In genomic region chr18:58887613-58887963, GRCh38 we compare ENCODE assay signal across 8 cellular contexts. TPM values are rescaled to one million over a fixed set of nuclear protein-coding genes. Genes with fewer than 3 reads are reported as not detected.
A peak's percentile ranks its signal among the peaks of the same experiment; 100 is the strongest.
DNase-seq lines count a peak whose midpoint lies in the region; ATAC-seq, FAIRE-seq and TF ChIP-seq lines count a peak whose summit lies in the region.

No MANE protein-coding gene starts in this region.

- TF ChIP-seq POLR2A in stomach (IDR thresholded peaks at IDR 0.05): no peak

- no peak overlapping the region for H3K4me3 Mint-ChIP-seq in activated naive CD4-positive, alpha-beta T cell treated with anti-CD3 and anti-CD28 coated beads for 36 hours

- H3K4me3 ChIP-seq in adipocyte (ENCODE audit: low read length) (peak overlapping the region; percentile 58), iPS-18a (ENCODE audit: low read length) (no peak overlapping the region), stomach (no peak overlapping the region)

- H3K36me3 ChIP-seq in adipocyte (ENCODE audit: control insufficient read depth, insufficient read depth, low read length, severe bottlenecking): peaks cover 4% of the 10 kb centered on the region
- H3K36me3 ChIP-seq in iPS-18a (ENCODE audit: control insufficient read depth, low read depth, low read length): peaks cover 64% of the 10 kb centered on the region
- peaks cover 0 to 9% (median 0%) of the 10 kb centered on the region in 4 donors for H3K36me3 ChIP-seq in stomach

- intact Hi-C loops in activated naive CD4-positive, alpha-beta T cell treated with anti-CD3 and anti-CD28 coated beads for 36 hours (cut with micrococcal nuclease): no loop called here
- intact Hi-C loops in stomach (cut with DNase I; ENCODE audit: low total_unique reads): no loop called here

- 56 to 74% (median 66%) methylated on average over 10 of the region's 10 CpGs for WGBS in stomach, 5 donors

- no peaks in the 10 kb centered on the region for H3K36me3 Mint-ChIP-seq in activated naive CD4-positive, alpha-beta T cell treated with anti-CD3 and anti-CD28 coated beads for 36 hours (ENCODE audit: low read depth)

- peak; percentile 13 for DNase-seq in activated naive CD4-positive, alpha-beta T cell treated with anti-CD3 and anti-CD28 coated beads for 36 hours
- no peak for DNase-seq in activated naive CD4-positive, alpha-beta T cell treated with anti-CD3 and anti-CD28 coated beads, Interleukin-2, amount 50 U/mL, for 16 hours
- DNase-seq in HTR-8/SVneo (ENCODE audit: insufficient read length, low spot score): peak; percentile 75
- DNase-seq in adipocyte (ENCODE audit: low read depth): peak; percentile 71
- DNase-seq in stomach: peak; percentile 38
- no peak for DNase-seq in NCI-H1092 (lab: John Stamatoyannopoulos, UW)

- H3K27me3 ChIP-seq in adipocyte (replicated peaks; ENCODE audit: control insufficient read depth, insufficient read depth, low read length) (no peaks in the 10 kb centered on the region), iPS-18a (ENCODE audit: control insufficient read depth, insufficient read depth, low read length) (no peaks in the 10 kb centered on the region), stomach (no peaks in the 10 kb centered on the region)

- H3K9me3 ChIP-seq in adipocyte (ENCODE audit: control insufficient read depth, low read length) (no peaks in the 10 kb centered on the region), iPS-18a (ENCODE audit: control insufficient read depth, low read depth, low read length) (no peaks in the 10 kb centered on the region), stomach (no peaks in the 10 kb centered on the region)

- peaks cover 45% of the 10 kb centered on the region for H3K4me1 ChIP-seq in adipocyte (ENCODE audit: control insufficient read depth, insufficient read depth, low read length)
- H3K4me1 ChIP-seq in iPS-18a (ENCODE audit: control insufficient read depth, low read depth, low read length): peaks cover 8% of the 10 kb centered on the region
- peaks cover 0 to 29% (median 12%) of the 10 kb centered on the region in 4 donors for H3K4me1 ChIP-seq in stomach

- peak overlapping the region; percentile 59 for H3K27ac ChIP-seq in iPS-18a (ENCODE audit: low read length)
- H3K27ac ChIP-seq in stomach: peak overlapping the region; percentile 23 to 67 (median 58)

- H3K4me1 Mint-ChIP-seq in activated naive CD4-positive, alpha-beta T cell treated with anti-CD3 and anti-CD28 coated beads for 36 hours (ENCODE audit: low read depth): peaks cover 9% of the 10 kb centered on the region

- TF ChIP-seq EP300 in stomach (IDR thresholded peaks at IDR 0.05): no peak

- no peak for TF ChIP-seq CTCF in stomach (IDR thresholded peaks at IDR 0.05)

- H3K27me3 Mint-ChIP-seq in activated naive CD4-positive, alpha-beta T cell treated with anti-CD3 and anti-CD28 coated beads for 36 hours (ENCODE audit: low read depth): peaks cover 12% of the 10 kb centered on the region

- peak overlapping the region; percentile 68 for H3K9ac ChIP-seq in adipocyte (ENCODE audit: low read length)
- no peak overlapping the region for H3K9ac ChIP-seq in iPS-18a (ENCODE audit: low read length)

- FAIRE-seq in HTR-8/SVneo (lab: Jason Lieb, UNC): peak; percentile 85

- no peak overlapping the region for H3K27ac Mint-ChIP-seq in activated naive CD4-positive, alpha-beta T cell treated with anti-CD3 and anti-CD28 coated beads for 36 hours

- H3K9me3 Mint-ChIP-seq in activated naive CD4-positive, alpha-beta T cell treated with anti-CD3 and anti-CD28 coated beads for 36 hours: no peaks in the 10 kb centered on the region

- ATAC-seq in HG02973 (IDR thresholded peaks at IDR 0.05; ENCODE audit: unreplicated experiment): no peak

- CTCF ChIA-PET in activated naive CD4-positive, alpha-beta T cell treated with anti-CD3 and anti-CD28 coated beads for 36 hours (lab: Charles Lee): no interaction called here

RNA-seq across cellular contexts. Expression of gene ZNF532, which starts 22.9 kb away (rescaled TPM):
- 1 to 10 TPM; 4.0 to 4.3 TPM for total RNA-seq in activated naive CD4-positive, alpha-beta T cell treated with anti-CD3 and anti-CD28 coated beads for 36 hours
- total RNA-seq in stomach: 10 to 100 TPM in 4 of 5 donors, 1 to 10 TPM in 1; 2.9 to 53.7 (median 46.8) TPM
- 1 to 10 TPM; 9.5 to 9.6 (median 9.6) TPM for polyA plus RNA-seq in stomach

Comparison
In these comparisons a context has a peak if more than half of its experiments do, and no peak if none do; other contexts are left out.
1. DNase-seq: peak in activated naive CD4-positive, alpha-beta T cell treated with anti-CD3 and anti-CD28 coated beads for 36 hours (single experiment), HTR-8/SVneo (single experiment), adipocyte (single experiment) and stomach (single experiment); none in activated naive CD4-positive, alpha-beta T cell treated with anti-CD3 and anti-CD28 coated beads, Interleukin-2, amount 50 U/mL, for 16 hours (single experiment) and NCI-H1092 (single experiment).